12 cellular contexts compared by ENCODE assay signal in genomic region chr9:132742821-132743311, GRCh38.
"Had no signal": no experiment of that assay in that cellular context is flagged by ENCODE, and none has a peak within 500 bp of the region (broad histone marks: within the 10 kb centered on the region; RNA-seq: fewer than 3 reads in every experiment).

No MANE protein-coding gene starts in this region.

- H3K36me3 Mint-ChIP-seq: stimulated activated naive B cell treated with anti-CD40 and anti-IgM and Interleukin-4, amounts not matched to agents 10 μg/mL and 1 μg/mL and 100 μg/mL, for 72 hours had no signal

- H3K4me3 ChIP-seq: ascending aorta, heart left ventricle, transverse colon had no signal

- H3K9ac ChIP-seq: parathyroid adenoma had no signal

- H3K36me3 ChIP-seq: ascending aorta, heart left ventricle, transverse colon had no signal

- ATAC-seq: activated T-cell treated with anti-CD3 and anti-CD28 coated beads, Interleukin-2, amount 50 U/mL, for 72 hours; heart left ventricle; stimulated activated naive B cell treated with anti-CD40 and anti-IgM and Interleukin-4, amounts not matched to agents 10 μg/mL and 1 μg/mL and 100 μg/mL, for 72 hours had no signal

- H3K27me3 ChIP-seq: ascending aorta had no signal

- H3K27ac Mint-ChIP-seq: activated T-cell treated with anti-CD3 and anti-CD28 coated beads, Interleukin-2, amount 50 U/mL, for 72 hours; stimulated activated naive B cell treated with anti-CD40 and anti-IgM and Interleukin-4, amounts not matched to agents 10 μg/mL and 1 μg/mL and 100 μg/mL, for 72 hours; T-helper 2 cell treated with Interferon-gamma antibody and Interleukin-4, amounts not matched to agents 5 μg/mL and 100 μg/mL, for 36 hours had no signal

- H3K4me3 Mint-ChIP-seq: activated T-cell treated with anti-CD3 and anti-CD28 coated beads, Interleukin-2, amount 50 U/mL, for 72 hours; stimulated activated naive B cell treated with anti-CD40 and anti-IgM and Interleukin-4, amounts not matched to agents 10 μg/mL and 1 μg/mL and 100 μg/mL, for 72 hours; T-helper 2 cell treated with Interferon-gamma antibody and Interleukin-4, amounts not matched to agents 5 μg/mL and 100 μg/mL, for 36 hours had no signal

- H3K27ac ChIP-seq: ascending aorta, heart left ventricle, parathyroid adenoma, transverse colon had no signal

- DNase-seq: activated CD4-positive, alpha-beta T cell treated with anti-CD3 and anti-CD28 coated beads for 1 hour; activated CD4-positive, alpha-beta T cell treated with anti-CD3 and anti-CD28 coated beads, Interleukin-2, amount 50 U/mL, for 48 hours; activated T-cell treated with anti-CD3 and anti-CD28 coated beads, Interleukin-2, amount 50 U/mL, for 72 hours; foreskin melanocyte; heart left ventricle; midbrain; small intestine; stimulated activated naive B cell treated with anti-CD40 and anti-IgM and Interleukin-4, amounts not matched to agents 10 μg/mL and 1 μg/mL and 100 μg/mL, for 72 hours; transverse colon had no signal

- H3K4me1 ChIP-seq: ascending aorta, parathyroid adenoma had no signal

- H3K9me3 Mint-ChIP-seq: activated T-cell treated with anti-CD3 and anti-CD28 coated beads, Interleukin-2, amount 50 U/mL, for 72 hours; stimulated activated naive B cell treated with anti-CD40 and anti-IgM and Interleukin-4, amounts not matched to agents 10 μg/mL and 1 μg/mL and 100 μg/mL, for 72 hours; T-helper 2 cell treated with Interferon-gamma antibody and Interleukin-4, amounts not matched to agents 5 μg/mL and 100 μg/mL, for 36 hours had no signal

- H3K9me3 ChIP-seq: ascending aorta, heart left ventricle, transverse colon had no signal

- H2AFZ ChIP-seq: parathyroid adenoma had no signal

- H3K79me2 ChIP-seq: parathyroid adenoma had no signal
